In the genomic region with DNA sequence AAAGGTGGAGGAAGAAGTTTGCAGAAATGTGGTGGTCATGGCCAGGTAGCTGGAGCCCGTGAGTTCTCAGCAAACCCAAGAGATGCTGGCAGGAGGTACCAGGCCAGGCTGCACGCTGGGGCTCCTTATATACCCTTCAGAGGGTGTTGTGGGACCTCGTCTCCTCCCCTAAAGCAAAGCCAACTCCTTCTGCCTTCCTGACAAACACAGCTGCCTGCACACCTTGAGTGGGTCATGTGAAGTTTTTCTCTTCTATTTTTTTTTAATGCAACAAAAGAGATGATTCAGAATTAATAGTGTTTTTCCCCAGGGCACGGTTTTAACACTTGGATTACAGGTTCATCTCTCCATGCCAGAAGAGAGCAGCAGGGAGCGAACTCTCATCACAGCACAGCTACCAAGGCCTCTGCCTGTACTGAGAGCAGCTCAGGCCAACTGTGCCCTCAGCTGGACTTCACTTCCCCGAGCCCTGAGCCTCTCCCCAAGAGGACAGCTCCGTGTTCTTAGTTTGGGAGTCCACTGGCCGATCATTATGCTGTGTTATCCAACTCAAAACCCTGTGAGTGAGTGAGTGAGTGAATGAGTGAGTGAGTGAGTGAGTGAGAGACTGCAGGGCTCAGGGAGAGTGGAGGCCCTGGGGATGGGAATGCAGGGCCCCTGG, we compare ENCODE assay signal across 11 cellular contexts. TPM values are rescaled to one million over a fixed set of nuclear protein-coding genes. Genes with fewer than 3 reads are reported as not detected.
A peak's percentile ranks its signal among the peaks of the same experiment; 100 is the strongest.
DNase-seq lines count a peak whose midpoint lies in the region; ATAC-seq and TF ChIP-seq lines count a peak whose summit lies in the region.
"Had no signal": no experiment of that assay in that cellular context is flagged by ENCODE, and none has a peak within 500 bp of the region (broad histone marks: within the 10 kb centered on the region; RNA-seq: fewer than 3 reads in every experiment).

TSS of gene KRT15 (minus strand) at position 102 of the 661 bp plus-strand sequence. CDS start at position 39, 63 bp downstream.

- CTCF ChIA-PET in HCT116 (lab: Charles Lee) = interaction anchor here (0.9 to 8.9 kb wide), 2 partner anchors 31 to 101 kb away, joined by 3 to 77 read pairs; no protein-coding TSS in a partner anchor

- peak within 1 kb of the TSS; percentile 99 for H3K27ac ChIP-seq in HCT116 (ENCODE audit: low read depth, low read length)
- no peak within 1 kb of the TSS for H3K27ac ChIP-seq in stomach
- H3K27ac ChIP-seq: SJSA1 had no signal

- H3K79me2 ChIP-seq in HCT116 (ENCODE audit: insufficient read depth, low read length) = no peaks in the 10 kb centered on the region

- no TSS peak for BruUV-seq in HCT116 (replicated peaks; lab: Mats Ljungman, UMichigan)

- H3K9me3 ChIP-seq in HCT116 (ENCODE audit: control insufficient read depth in 1 of 2, insufficient read depth in 1 of 2, low read depth in 1 of 2, low read length in 2 of 2) = no peaks in the 10 kb centered on the region
- H3K9me3 ChIP-seq in stomach = no peaks in the 10 kb centered on the region
- H3K9me3 ChIP-seq: SJSA1 had no signal

- no peaks in the 10 kb centered on the region for H4K20me1 ChIP-seq in HCT116 (ENCODE audit: insufficient read depth)

- H3K36me3 ChIP-seq in HCT116 (ENCODE audit: control insufficient read depth in 1 of 2, insufficient read depth in 2 of 2, low read length in 2 of 2) = peaks cover 0 to 8% of the 10 kb centered on the region in 2 experiments; a peak in 1 of 4 replicates
- peaks cover 0 to 5% (median 4%) of the 10 kb centered on the region in 4 donors for H3K36me3 ChIP-seq in stomach
- H3K36me3 ChIP-seq: SJSA1 had no signal

- H3K4me3 Mint-ChIP-seq in progenitor cell of endocrine pancreas (ENCODE audit: low read depth) = no peak within 1 kb of the TSS

- WGBS in stomach, 5 donors = 58 to 67% (median 61%) methylated on average over 7 to 8 of the region's 8 CpGs

- TF ChIP-seq CTCF in HCT116 (IDR thresholded peaks at IDR 0.05 in 2 of 3, conservative IDR thresholded peaks at IDR 0.05 in 1 of 3; ENCODE audit: borderline replicate concordance in 1 of 3, insufficient read depth in 1 of 3, low read depth in 2 of 3, low read length in 2 of 3) (no peak), choroid plexus epithelial cell (conservative IDR thresholded peaks at IDR 0.05; ENCODE audit: low read depth, low read length) (peak; percentile 8), progenitor cell of endocrine pancreas (IDR thresholded peaks at IDR 0.05; ENCODE audit: unreplicated experiment) (no peak), stomach (IDR thresholded peaks at IDR 0.05) (no peak)

- no peak within 1 kb of the TSS for H2AFZ ChIP-seq in HCT116 (ENCODE audit: low read depth, low read length, poor library complexity, severe bottlenecking)

- no peaks in the 10 kb centered on the region for H3K9me3 Mint-ChIP-seq in progenitor cell of endocrine pancreas (ENCODE audit: low read depth)

- H3K4me1 ChIP-seq in HCT116 (ENCODE audit: control insufficient read depth in 1 of 2, insufficient read depth in 2 of 2, low read length in 2 of 2) = peaks cover 50 to 64% of the 10 kb centered on the region in 2 experiments
- H3K4me1 ChIP-seq in stomach = peaks cover 4 to 33% (median 24%) of the 10 kb centered on the region in 4 donors

- DNase-seq in HCT116 (ENCODE audit: low read depth, low spot score) = no peak
- DNase-seq in NCI-H2171 treated with DMSO at 0.1 percent for 48 hours (lab: John Stamatoyannopoulos, UW) = peak; percentile 94
- peak; percentile 29 for DNase-seq in choroid plexus epithelial cell (ENCODE audit: low read depth)
- no peak for DNase-seq in progenitor cell of endocrine pancreas (ENCODE audit: low spot score, unreplicated experiment)
- DNase-seq in stomach = no peak
- no peak for DNase-seq in T-helper 9 cell
- DNase-seq in GM19240 (ENCODE audit: insufficient read length, low spot score) = no peak
- DNase-seq: activated CD8-positive, alpha-beta memory T cell treated with anti-CD3 and anti-CD28 coated beads for 24 hours; central memory CD4-positive, alpha-beta T cell had no signal

- H3K4me1 Mint-ChIP-seq in progenitor cell of endocrine pancreas (ENCODE audit: low read depth) = peaks cover 33% of the 10 kb centered on the region

- no peaks in the 10 kb centered on the region for H3K27me3 ChIP-seq in HCT116 (ENCODE audit: insufficient read depth, low read length)
- H3K27me3 ChIP-seq in stomach = peaks cover 0 to 22% (median 0%) of the 10 kb centered on the region in 3 donors
- H3K27me3 ChIP-seq: SJSA1 had no signal

- TF ChIP-seq EP300 in stomach (IDR thresholded peaks at IDR 0.05) = no peak

- TF ChIP-seq RAD21 in HCT116 (IDR thresholded peaks at IDR 0.05; ENCODE audit: low read depth) = no peak

- POLR2A ChIA-PET in HCT116 (lab: Charles Lee) = interaction anchor here (0.6 to 12.9 kb wide), 5 partner anchors 8 to 30 kb away, joined by 3 to 148 read pairs (median 3); partner anchors contain the start of gene KRT19

- no peaks in the 10 kb centered on the region for H3K9me2 ChIP-seq in HCT116 (ENCODE audit: insufficient read depth)

- no peak for TF ChIP-seq POLR2A in HCT116 (IDR thresholded peaks at IDR 0.05; ENCODE audit: borderline replicate concordance, extremely low read depth, insufficient read depth, insufficient read length)
- TF ChIP-seq POLR2A in stomach (IDR thresholded peaks at IDR 0.05) = no peak

- H3K27ac Mint-ChIP-seq in progenitor cell of endocrine pancreas = peak within 1 kb of the TSS; percentile 77

- H3K9ac ChIP-seq in HCT116 (ENCODE audit: low read length) = peak within 1 kb of the TSS; percentile 99

- H3K4me3 ChIP-seq in HCT116 (replicated peaks in 1 of 2; ENCODE audit: low read depth in 1 of 2, low read length in 2 of 2) (no peak within 1 kb of the TSS), choroid plexus epithelial cell (ENCODE audit: low read depth, low read length) (no peak within 1 kb of the TSS), stomach (no peak within 1 kb of the TSS)
- H3K4me3 ChIP-seq: SJSA1 had no signal

- H3K27me3 Mint-ChIP-seq in progenitor cell of endocrine pancreas = no peaks in the 10 kb centered on the region

- H3K36me3 Mint-ChIP-seq in progenitor cell of endocrine pancreas (ENCODE audit: insufficient read depth) = peaks cover 10% of the 10 kb centered on the region

- intact Hi-C loops in HCT116 (cut with micrococcal nuclease) = no loop called here
- intact Hi-C loops in stomach (cut with DNase I; ENCODE audit: low total_unique reads) = no loop called here

- ATAC-seq in HCT116 (no peak), HG03039 (IDR thresholded peaks at IDR 0.05; ENCODE audit: unreplicated experiment) (no peak)

- RAD21 ChIA-PET in HCT116 (lab: Charles Lee; ENCODE audit: low non-redundant PET in 1 of 2, low total read pairs in 2 of 2, uncharacterized antibody in 2 of 2, unreplicated experiment in 2 of 2) = interaction anchor here in 1 of 2 experiments (0.7 kb wide), 1 partner anchor 19 kb away, joined by 5 read pairs; no protein-coding TSS in a partner anchor

- H3K4me2 ChIP-seq in HCT116 (ENCODE audit: low read length) = peak within 1 kb of the TSS; percentile 78

TF ChIP-seq in HCT116, 20 proteins besides CTCF, POLR2A, EP300 and RAD21 (continues in another document):
- TF ChIP-seq ELF1 (IDR thresholded peaks at IDR 0.05; ENCODE audit: borderline replicate concordance, low read depth) (no peak), CEBPB (IDR thresholded peaks at IDR 0.05; ENCODE audit: low read depth) (no peak), JUND (IDR thresholded peaks at IDR 0.05) (no peak), SRF (IDR thresholded peaks at IDR 0.05; ENCODE audit: low read depth) (no peak), POLR2AphosphoS5 (IDR thresholded peaks at IDR 0.05; ENCODE audit: low read depth, low read length) (no peak), ZNF274 (IDR thresholded peaks at IDR 0.05; ENCODE audit: low read depth, low read length) (no peak), EGR1 (IDR thresholded peaks at IDR 0.05; ENCODE audit: low read depth) (no peak), TCF7L2 (IDR thresholded peaks at IDR 0.05; ENCODE audit: borderline replicate concordance, extremely low read depth, insufficient read depth, insufficient read length) (no peak), REST (IDR thresholded peaks at IDR 0.05; ENCODE audit: low read depth) (no peak), SP1 (IDR thresholded peaks at IDR 0.05; ENCODE audit: low read depth) (no peak), ZFX (IDR thresholded peaks at IDR 0.05) (no peak), YY1 (IDR thresholded peaks at IDR 0.05; ENCODE audit: extremely low read depth, insufficient replicate concordance, low read depth, low read length) (no peak), EZH2 (IDR thresholded peaks at IDR 0.05) (no peak)
- TF ChIP-seq, protein P1, sequence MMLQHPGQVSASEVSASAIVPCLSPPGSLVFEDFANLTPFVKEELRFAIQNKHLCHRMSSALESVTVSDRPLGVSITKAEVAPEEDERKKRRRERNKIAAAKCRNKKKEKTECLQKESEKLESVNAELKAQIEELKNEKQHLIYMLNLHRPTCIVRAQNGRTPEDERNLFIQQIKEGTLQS (IDR thresholded peaks at IDR 0.05) = no peak

RNA-seq across cellular contexts. Expression of gene KRT15, which starts in this region (rescaled TPM):
- total RNA-seq in HCT116 (2021; ENCODE audit: unreplicated experiment) (37.1 TPM), progenitor cell of endocrine pancreas (2.9 TPM in 2 replicates), stomach (1 to 10 TPM in 4 of 5 donors, not detected in 1; 1.6 to 9.4 (median 2.4) TPM)
- polyA plus RNA-seq in HCT116 (2012) = 104 and 111 TPM in 2 replicates
- 1,000 to 10,000 TPM in 1 of 3 donors, 1 to 10 TPM in 2; 1.4 to 3,416 (median 4.7) TPM for polyA plus RNA-seq in stomach

Comparison
In these comparisons a context has a peak if more than half of its experiments do, and no peak if none do; other contexts are left out.
1. DNase-seq: peak in NCI-H2171 treated with DMSO at 0.1 percent for 48 hours (single experiment) and choroid plexus epithelial cell (single experiment); none in HCT116 (single experiment), progenitor cell of endocrine pancreas (single experiment), stomach (single experiment), T-helper 9 cell (single experiment) and GM19240 (single experiment).